8 cellular contexts compared by ENCODE assay signal in genomic region chr16:13100970-13101369, GRCh38.
"Had no signal": no experiment of that assay in that cellular context is flagged by ENCODE, and none has a peak within 500 bp of the region (broad histone marks: within the 10 kb centered on the region; RNA-seq: fewer than 3 reads in every experiment).

No MANE protein-coding gene starts in this region.

- H3K4me3 Mint-ChIP-seq: HFFc6 had no signal

- H3K4me1 ChIP-seq: HAP-1 had no signal

- H3K36me3 ChIP-seq: HAP-1 had no signal

- H3K27ac Mint-ChIP-seq: HFFc6 had no signal

- H3K4me3 ChIP-seq: HAP-1, K562 had no signal

- DNase-seq: GOT3, H7, HFFc6, IMR-90, KG1 had no signal

- ATAC-seq: HCT116, K562 had no signal

- H3K9me3 ChIP-seq: HAP-1 had no signal
